In the genomic region with DNA sequence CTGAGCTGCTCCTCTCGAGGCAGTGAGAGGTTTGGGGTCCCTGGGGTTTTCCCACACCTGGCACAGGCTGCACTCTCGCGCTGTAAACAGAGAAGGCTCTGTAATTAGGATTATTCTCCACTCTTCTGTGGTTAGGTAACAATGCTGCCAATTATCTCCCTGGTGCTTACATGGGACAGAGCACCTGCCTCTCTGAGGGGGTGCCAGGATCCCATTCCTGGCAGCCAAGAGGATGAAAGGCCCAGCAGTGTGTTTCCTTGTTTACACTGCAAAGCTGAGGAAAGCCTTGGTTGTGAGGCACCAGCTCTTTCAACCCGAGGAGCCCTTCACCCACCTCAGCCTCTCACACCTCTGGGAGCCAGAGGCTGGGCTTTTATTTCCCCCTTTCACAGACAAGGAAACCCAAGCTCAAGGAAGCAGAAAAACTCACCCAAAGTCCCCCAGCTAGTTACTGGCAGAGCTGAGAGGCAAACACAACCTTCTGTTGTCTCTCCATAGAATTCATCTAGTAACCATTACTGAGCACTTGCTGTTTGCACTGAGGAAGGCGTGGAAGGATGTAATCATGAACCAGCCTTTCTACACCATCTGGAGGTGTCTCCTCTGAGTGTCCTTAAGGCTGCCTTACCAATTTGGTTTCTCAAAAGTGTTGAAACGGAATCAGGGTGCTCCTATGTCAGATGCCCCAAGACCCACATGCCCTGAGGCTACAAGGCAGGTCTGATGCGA, we compare ENCODE assay signal across 11 cellular contexts. TPM values are rescaled to one million over a fixed set of nuclear protein-coding genes. Genes with fewer than 3 reads are reported as not detected.
A peak's percentile ranks its signal among the peaks of the same experiment; 100 is the strongest.
DNase-seq lines count a peak whose midpoint lies in the region; ATAC-seq and TF ChIP-seq lines count a peak whose summit lies in the region.
"Had no signal": no experiment of that assay in that cellular context is flagged by ENCODE, and none has a peak within 500 bp of the region (broad histone marks: within the 10 kb centered on the region; RNA-seq: fewer than 3 reads in every experiment).

No MANE protein-coding gene starts in this region.

- H3K27me3 Mint-ChIP-seq in progenitor cell of endocrine pancreas (peaks cover 39% of the 10 kb centered on the region), immature natural killer cell (ENCODE audit: low read depth in 3 of 3) (peaks cover 2 to 6% (median 4%) of the 10 kb centered on the region in 3 donors)

- H3K4me1 Mint-ChIP-seq in progenitor cell of endocrine pancreas (ENCODE audit: low read depth) (peaks cover 8% of the 10 kb centered on the region), immature natural killer cell (peaks cover 9 to 19% of the 10 kb centered on the region in 2 donors)
- H3K4me1 Mint-ChIP-seq: activated CD4-positive, alpha-beta memory T cell treated with anti-CD3 and anti-CD28 coated beads, Interleukin-2, amount 10 ng/mL, durations not matched to agents 7 days and 5 days had no signal

- ATAC-seq in GM18909 (IDR thresholded peaks at IDR 0.05; ENCODE audit: poor library complexity, unreplicated experiment), result peak; percentile 12

- H3K27ac Mint-ChIP-seq in progenitor cell of endocrine pancreas (peak overlapping the region; percentile 29), immature natural killer cell (no peak overlapping the region)
- H3K27ac Mint-ChIP-seq: activated CD4-positive, alpha-beta memory T cell treated with anti-CD3 and anti-CD28 coated beads, Interleukin-2, amount 10 ng/mL, durations not matched to agents 7 days and 5 days had no signal

- H3K27me3 ChIP-seq in brain microvascular endothelial cell (replicated peaks), result no peaks in the 10 kb centered on the region
- H3K27me3 ChIP-seq: spleen had no signal

- TF ChIP-seq CTCF in progenitor cell of endocrine pancreas (IDR thresholded peaks at IDR 0.05; ENCODE audit: unreplicated experiment) (no peak), brain microvascular endothelial cell (IDR thresholded peaks at IDR 0.05; ENCODE audit: low read depth, low read length, missing control alignments) (no peak)

- no peak overlapping the region for H3K27ac ChIP-seq in brain microvascular endothelial cell
- H3K27ac ChIP-seq: epithelial cell of prostate had no signal

- no peak overlapping the region for H3K4me3 ChIP-seq in brain microvascular endothelial cell (ENCODE audit: low read depth, low read length)
- H3K4me3 ChIP-seq: spleen had no signal

- H3K9me3 Mint-ChIP-seq in progenitor cell of endocrine pancreas (ENCODE audit: low read depth) (no peaks in the 10 kb centered on the region), immature natural killer cell (no peaks in the 10 kb centered on the region)
- H3K9me3 Mint-ChIP-seq: activated CD4-positive, alpha-beta memory T cell treated with anti-CD3 and anti-CD28 coated beads, Interleukin-2, amount 10 ng/mL, durations not matched to agents 7 days and 5 days had no signal

- H3K36me3 Mint-ChIP-seq in progenitor cell of endocrine pancreas (ENCODE audit: insufficient read depth) (no peaks in the 10 kb centered on the region), immature natural killer cell (no peaks in the 10 kb centered on the region)

- in situ Hi-C loops in brain microvascular endothelial cell (cut with HindIII; ENCODE audit: low pct_ligation_motif_present, low sequenced_read_pairs), result no loop called here

- DNase-seq in NCI-H187 treated with DMSO at 0.1 percent for 48 hours (lab: John Stamatoyannopoulos, UW) (peak; percentile 97), SHP77 (lab: John Stamatoyannopoulos, UW) (peak; percentile 59 to 66), progenitor cell of endocrine pancreas (ENCODE audit: low spot score, unreplicated experiment) (no peak), brain microvascular endothelial cell (no peak), Ammon's horn (ENCODE audit: low spot score) (no peak), immature natural killer cell (no peak)
- DNase-seq: activated CD4-positive, alpha-beta memory T cell treated with anti-CD3 and anti-CD28 coated beads, Interleukin-2, amount 10 ng/mL, durations not matched to agents 7 days and 5 days; H7; spleen had no signal

- H3K36me3 ChIP-seq in brain microvascular endothelial cell (replicated peaks), result no peaks in the 10 kb centered on the region
- H3K36me3 ChIP-seq: spleen had no signal

- H3K4me3 Mint-ChIP-seq in progenitor cell of endocrine pancreas (ENCODE audit: low read depth) (no peak overlapping the region), immature natural killer cell (no peak overlapping the region)
- H3K4me3 Mint-ChIP-seq: activated CD4-positive, alpha-beta memory T cell treated with anti-CD3 and anti-CD28 coated beads, Interleukin-2, amount 10 ng/mL, durations not matched to agents 7 days and 5 days had no signal

RNA-seq across cellular contexts. Expression of a gene that starts 39.7 kb away (rescaled TPM):
- total RNA-seq in progenitor cell of endocrine pancreas, result 105 and 121 TPM in 2 replicates
- under 1 TPM in 2 of 3 donors, not detected in 1; 0.11 to 0.16 TPM for polyA plus RNA-seq in immature natural killer cell
- total RNA-seq: activated CD4-positive, alpha-beta memory T cell treated with anti-CD3 and anti-CD28 coated beads, Interleukin-2, amount 10 ng/mL, durations not matched to agents 7 days and 5 days had no signal

Comparison
In these comparisons a context has a peak if more than half of its experiments do, and no peak if none do; other contexts are left out.
1. DNase-seq: peak in NCI-H187 treated with DMSO at 0.1 percent for 48 hours (single experiment) and SHP77 (2 of 2); none in progenitor cell of endocrine pancreas (single experiment), brain microvascular endothelial cell (single experiment), Ammon's horn (single experiment) and immature natural killer cell (0 of 3).